Comparison of ENCODE assay signal across 10 cellular contexts in the genomic region with DNA sequence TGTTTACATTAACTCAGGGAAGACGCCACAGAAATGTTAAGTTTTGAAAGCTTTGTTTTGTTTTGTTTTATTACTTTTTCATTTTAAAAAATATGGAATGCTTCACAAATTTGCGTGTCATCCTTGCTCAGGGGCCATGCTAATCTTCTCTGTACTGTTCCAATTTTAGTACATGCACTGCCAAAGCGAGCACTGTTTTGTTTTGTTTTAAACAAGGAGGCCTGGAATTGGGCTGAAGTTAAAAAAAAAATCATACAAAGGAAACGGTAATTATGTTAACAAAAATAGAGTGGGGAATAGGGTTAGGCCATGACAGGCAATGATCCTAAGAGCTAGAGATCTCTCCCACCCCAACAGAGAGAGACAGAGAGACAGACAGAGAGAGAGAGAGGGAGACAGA. TPM values are rescaled to one million over a fixed set of nuclear protein-coding genes. Genes with fewer than 3 reads are reported as not detected.
DNase-seq lines count a peak whose midpoint lies in the region; ATAC-seq and TF ChIP-seq lines count a peak whose summit lies in the region.
"Had no signal": no experiment of that assay in that cellular context is flagged by ENCODE, and none has a peak within 500 bp of the region (broad histone marks: within the 10 kb centered on the region; RNA-seq: fewer than 3 reads in every experiment).

No MANE protein-coding gene starts in this region.

- no peaks in the 10 kb centered on the region for H3K27me3 Mint-ChIP-seq in T-helper 17 cell

- peak overlapping the region; percentile 51 for H3K9ac ChIP-seq in mucosa of stomach (ENCODE audit: low read length)

- H3K4me1 ChIP-seq in mucosa of stomach (ENCODE audit: control insufficient read depth, insufficient read depth, low read length) (peaks cover 14% of the 10 kb centered on the region), suprapubic skin (peaks cover 25% of the 10 kb centered on the region)

- H3K4me3 Mint-ChIP-seq in T-helper 17 cell: no peak overlapping the region

- H3K27ac ChIP-seq in coronary artery: peak overlapping the region; percentile 41 to 56
- H3K27ac ChIP-seq in suprapubic skin: peak overlapping the region; percentile 58

- peak overlapping the region; percentile 92 for H3K27ac Mint-ChIP-seq in T-helper 17 cell

- no peak for DNase-seq in T-helper 17 cell
- no peak for DNase-seq in coronary artery (ENCODE audit: low spot score)
- peak in 1 of 2 donors; percentile 5 for DNase-seq in suprapubic skin (ENCODE audit: low spot score in 2 of 2)
- DNase-seq in stimulated activated CD8-positive, alpha-beta memory T cell treated with anti-CD3 and anti-CD28 coated beads, Interleukin-4, amount 100 ng/mL, for 48 hours: no peak
- DNase-seq in AG20443 (ENCODE audit: low spot score): no peak
- no peak for DNase-seq in NCI-H2196 (lab: John Stamatoyannopoulos, UW; ENCODE audit: unreplicated experiment)
- DNase-seq: aorta, left colon, NCI-H748 treated with DMSO at 0.1 percent for 48 hours had no signal

- no peaks in the 10 kb centered on the region for H3K27me3 ChIP-seq in mucosa of stomach (ENCODE audit: control insufficient read depth, insufficient read depth, low read length)
- no peaks in the 10 kb centered on the region for H3K27me3 ChIP-seq in suprapubic skin

- H3K36me3 ChIP-seq in mucosa of stomach (ENCODE audit: control insufficient read depth, insufficient read depth, low read length) (no peaks in the 10 kb centered on the region), suprapubic skin (no peaks in the 10 kb centered on the region)

- H3K36me3 Mint-ChIP-seq in T-helper 17 cell (ENCODE audit: low read depth): no peaks in the 10 kb centered on the region

- TF ChIP-seq POLR2A in suprapubic skin (IDR thresholded peaks at IDR 0.05): no peak

- no peaks in the 10 kb centered on the region for H3K9me3 ChIP-seq in T-helper 17 cell (ENCODE audit: control insufficient read depth, low read length, poor library complexity, severe bottlenecking)
- H3K9me3 ChIP-seq in mucosa of stomach (ENCODE audit: control insufficient read depth, low read length): no peaks in the 10 kb centered on the region
- no peaks in the 10 kb centered on the region for H3K9me3 ChIP-seq in suprapubic skin

- no peak for ATAC-seq in T-helper 17 cell
- ATAC-seq: left colon had no signal

- TF ChIP-seq EP300 in suprapubic skin (IDR thresholded peaks at IDR 0.05): no peak

- peaks cover 30% of the 10 kb centered on the region for H3K4me1 Mint-ChIP-seq in T-helper 17 cell

- H3K4me3 ChIP-seq in coronary artery: no peak overlapping the region
- H3K4me3 ChIP-seq in mucosa of stomach (ENCODE audit: low read length): no peak overlapping the region
- no peak overlapping the region for H3K4me3 ChIP-seq in suprapubic skin

- WGBS in suprapubic skin: 49% methylated on average over 4 of the region's 4 CpGs

- TF ChIP-seq CTCF in coronary artery (IDR thresholded peaks at IDR 0.05): no peak
- no peak for TF ChIP-seq CTCF in suprapubic skin (IDR thresholded peaks at IDR 0.05)

RNA-seq across cellular contexts. Expression of a gene that starts 57.0 kb away (rescaled TPM):
- total RNA-seq in T-helper 17 cell: 100 to 1,000 TPM; 217 to 257 TPM
- total RNA-seq in suprapubic skin: 1,000 to 10,000 TPM; 1,382 to 1,995 (median 1,611) TPM

Comparison
In these comparisons a context has a peak if more than half of its experiments do, and no peak if none do; other contexts are left out.
1. RNA of a gene that starts 57.0 kb away (total RNA-seq): 1,382 to 1,995 TPM in suprapubic skin; 217 to 257 TPM in T-helper 17 cell; every median in the first group is over 4 times any median in the second.